ENCODE assay signal across 8 cellular contexts in the genomic region with DNA sequence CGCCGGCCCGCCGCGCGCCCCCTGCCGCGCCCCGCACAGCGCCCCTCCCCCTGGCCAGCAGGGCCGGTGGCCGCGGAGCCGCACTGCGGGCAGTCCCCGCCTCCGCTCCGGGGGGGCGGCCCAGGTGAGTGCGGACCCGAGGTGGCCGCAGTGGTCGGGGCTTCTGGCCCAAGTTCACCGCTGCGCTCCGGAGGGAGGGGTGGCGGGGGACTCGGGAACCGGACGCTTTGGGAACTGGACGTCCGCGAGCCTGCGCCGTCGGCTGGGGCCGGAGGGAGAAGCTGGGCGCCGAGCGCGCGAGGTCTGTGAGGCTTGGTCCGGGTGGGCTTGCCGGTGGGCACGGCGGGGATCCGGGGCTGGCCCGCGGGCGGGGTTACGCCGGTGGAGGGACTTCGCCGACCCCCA. TPM values are rescaled to one million over a fixed set of nuclear protein-coding genes. Genes with fewer than 3 reads are reported as not detected.
DNase-seq lines count a peak whose midpoint lies in the region; ATAC-seq and TF ChIP-seq lines count a peak whose summit lies in the region.

No MANE protein-coding gene starts in this region.

- H2AFZ ChIP-seq in IMR-90 (replicated peaks; ENCODE audit: low read length, poor library complexity): no peak overlapping the region

- dilution Hi-C loops in IMR-90 (cut with HindIII; ENCODE audit: low sequenced_read_pairs, unreplicated experiment): no loop called here

- H3K18ac ChIP-seq in IMR-90 (ENCODE audit: low read depth, low read length): no peak overlapping the region

- POLR2A ChIA-PET in IMR-90 (lab: Charles Lee; ENCODE audit: unreplicated experiment): no interaction called here
- POLR2A ChIA-PET in naive thymus-derived CD8-positive, alpha-beta T cell (lab: Charles Lee): interaction anchor here (0.9 to 1.6 kb wide), 5 partner anchors 73 to 594 kb away, joined by 3 to 6 read pairs (median 3); no protein-coding TSS in a partner anchor

- no peaks in the 10 kb centered on the region for H3K79me1 ChIP-seq in IMR-90 (ENCODE audit: low read depth in 1 of 2, low read length in 2 of 2)

- H2BK120ac ChIP-seq in IMR-90 (ENCODE audit: low read depth, low read length): no peak overlapping the region

- H3K27ac ChIP-seq in IMR-90 (ENCODE audit: insufficient read depth, low read length): no peak overlapping the region
- H3K27ac ChIP-seq in dorsolateral prefrontal cortex: peak overlapping the region in 55 of 59 donors; percentile 39 to 92 (median 80)

- no peak overlapping the region for H4K5ac ChIP-seq in IMR-90 (ENCODE audit: low read depth, low read length)

- no peak overlapping the region for H2AK9ac ChIP-seq in IMR-90 (replicated peaks; ENCODE audit: low read depth, low read length, poor library complexity)

- no peak overlapping the region for H3K4ac ChIP-seq in IMR-90 (ENCODE audit: low read depth, low read length)

- no peak overlapping the region for H3K14ac ChIP-seq in IMR-90 (replicated peaks; ENCODE audit: low read depth, low read length)

- H3K9me3 ChIP-seq in IMR-90 (ENCODE audit: control insufficient read depth, insufficient read depth, low read length): no peaks in the 10 kb centered on the region; the same call in 1 of the 2 replicates

- H3K4me1 Mint-ChIP-seq in Calu3 (ENCODE audit: low read depth, unreplicated experiment) (no peaks in the 10 kb centered on the region), HFFc6 (ENCODE audit: low read depth) (peaks cover 13% of the 10 kb centered on the region)
- H3K4me1 Mint-ChIP-seq in naive thymus-derived CD8-positive, alpha-beta T cell: peaks cover 23 to 49% (median 46%) of the 10 kb centered on the region in 4 donors

- H4K20me1 ChIP-seq in IMR-90 (ENCODE audit: insufficient read depth, low read length): no peaks in the 10 kb centered on the region

- peaks cover 57% of the 10 kb centered on the region for H3K27me3 ChIP-seq in IMR-90 (ENCODE audit: control insufficient read depth, insufficient read depth, low read length)
- H3K27me3 ChIP-seq in dorsolateral prefrontal cortex: no peaks in the 10 kb centered on the region

- in situ Hi-C loops in IMR-90 (cut with MboI; ENCODE audit: low sequenced_read_pairs): no loop called here

- DNase-seq in Calu3: no peak
- no peak for DNase-seq in IMR-90
- DNase-seq in dorsolateral prefrontal cortex: peak in 1 of 10 donors; percentile 54
- peak in 1 of 10 donors; percentile 19 for DNase-seq in naive thymus-derived CD8-positive, alpha-beta T cell
- DNase-seq in NCI-H524 treated with DMSO at 0.1 percent for 48 hours (lab: John Stamatoyannopoulos, UW): no peak
- no peak for DNase-seq in HFFc6

- intact Hi-C loops in Calu3 (cut with micrococcal nuclease; ENCODE audit: unreplicated experiment) (loop anchor here (2.0 to 10.0 kb wide), 4 partner anchors 57 to 583 kb away; no protein-coding TSS in a partner anchor), IMR-90 (cut with micrococcal nuclease) (loop anchor here (2.0 kb wide), 1 partner anchor 413 kb away; no protein-coding TSS in a partner anchor), dorsolateral prefrontal cortex (cut with DNase I) (loop anchor here in 1 of 2 donors (2.0 to 10.0 kb wide), 7 partner anchors 57 to 584 kb away; partner anchors contain the start of genes FAM210A and RNMT)

- H3K36me3 ChIP-seq in IMR-90 (ENCODE audit: control insufficient read depth, insufficient read depth, low read length): no peaks in the 10 kb centered on the region

- BruUV-seq in Calu3 (replicated peaks; lab: Mats Ljungman, UMichigan): no TSS peak
- no TSS peak for BruUV-seq in IMR-90 (replicated peaks; lab: Mats Ljungman, UMichigan)

- no peak overlapping the region for H4K8ac ChIP-seq in IMR-90 (ENCODE audit: low read depth in 2 of 2, low read length in 2 of 2)

- H3K9me1 ChIP-seq in IMR-90 (ENCODE audit: insufficient read depth, low read length): no peaks in the 10 kb centered on the region

- H2BK20ac ChIP-seq in IMR-90 (ENCODE audit: low read depth, low read length): no peak overlapping the region

- no peaks in the 10 kb centered on the region for H3K9me3 Mint-ChIP-seq in Calu3 (ENCODE audit: low read depth, unreplicated experiment)
- H3K9me3 Mint-ChIP-seq in naive thymus-derived CD8-positive, alpha-beta T cell: no peaks in the 10 kb centered on the region
- no peaks in the 10 kb centered on the region for H3K9me3 Mint-ChIP-seq in HFFc6

- H3K4me2 ChIP-seq in IMR-90 (ENCODE audit: low read depth, low read length): no peak overlapping the region; the same call in 1 of the 2 replicates

- H2BK5ac ChIP-seq in IMR-90 (ENCODE audit: low read depth, low read length, poor library complexity, severe bottlenecking): no peak overlapping the region

- H4K91ac ChIP-seq in IMR-90 (ENCODE audit: insufficient read depth, low read depth, low read length): no peak overlapping the region

- H3K23ac ChIP-seq in IMR-90 (ENCODE audit: low read depth, low read length): no peak overlapping the region

- H3K4me3 Mint-ChIP-seq in Calu3 (ENCODE audit: low read depth, unreplicated experiment): peak overlapping the region; percentile 13
- H3K4me3 Mint-ChIP-seq in naive thymus-derived CD8-positive, alpha-beta T cell: peak overlapping the region; percentile 60 to 84 (median 71)
- H3K4me3 Mint-ChIP-seq in HFFc6: no peak overlapping the region

- no peak for TF ChIP-seq CTCF in Calu3 (IDR thresholded peaks at IDR 0.05; ENCODE audit: unreplicated experiment)
- TF ChIP-seq CTCF in IMR-90 (conservative IDR thresholded peaks at IDR 0.05; ENCODE audit: low read depth, low read length): no peak
- TF ChIP-seq CTCF in dorsolateral prefrontal cortex (IDR thresholded peaks at IDR 0.05 in 54 of 56, conservative IDR thresholded peaks at IDR 0.05 in 2 of 56; ENCODE audit: low read depth in 1 of 56, partially characterized antibody in 56 of 56): no peak
- no peak for TF ChIP-seq CTCF in HFFc6 (IDR thresholded peaks at IDR 0.05)

- no peak for ATAC-seq in IMR-90 (ENCODE audit: low read depth)
- ATAC-seq in naive thymus-derived CD8-positive, alpha-beta T cell: no peak
- no peak for ATAC-seq in GM21390 (IDR thresholded peaks at IDR 0.05; ENCODE audit: unreplicated experiment)
- no peak for ATAC-seq in GM18861 (IDR thresholded peaks at IDR 0.05; ENCODE audit: unreplicated experiment)

- no peak overlapping the region for H3K27ac Mint-ChIP-seq in Calu3 (ENCODE audit: unreplicated experiment)
- peak overlapping the region in 3 of 10 donors; percentile 53 to 75 (median 58) for H3K27ac Mint-ChIP-seq in naive thymus-derived CD8-positive, alpha-beta T cell
- no peak overlapping the region for H3K27ac Mint-ChIP-seq in HFFc6

- TF ChIP-seq POLR2A in IMR-90 (IDR thresholded peaks at IDR 0.05; ENCODE audit: low read depth, low read length): no peak

- H2AK5ac ChIP-seq in IMR-90 (ENCODE audit: low read depth, low read length): no peak overlapping the region

- 3% methylated on average over 30 of the region's 54 CpGs; no CpG with 5 or more reads in 1 of the 2 experiments for WGBS in IMR-90 (ENCODE audit: extremely low coverage in 2 of 2, insufficient read length in 1 of 2), 2 experiments

- no peak overlapping the region for H2BK15ac ChIP-seq in IMR-90 (ENCODE audit: low read depth, low read length)

- no peak overlapping the region for H3K9ac ChIP-seq in IMR-90 (ENCODE audit: low read depth, low read length)

- H3K56ac ChIP-seq in IMR-90 (ENCODE audit: extremely low read depth, insufficient read depth, low read length): no peak overlapping the region

- H3K36me3 Mint-ChIP-seq in Calu3 (ENCODE audit: insufficient read depth, unreplicated experiment) (peaks cover 6% of the 10 kb centered on the region), HFFc6 (ENCODE audit: low read depth) (no peaks in the 10 kb centered on the region)
- peaks cover 0 to under 1% (median 0%) of the 10 kb centered on the region in 3 donors for H3K36me3 Mint-ChIP-seq in naive thymus-derived CD8-positive, alpha-beta T cell

- H3K4me3 ChIP-seq in IMR-90 (ENCODE audit: insufficient read depth, low read depth, low read length): peak overlapping the region; percentile 21; the same call in 1 of the 2 replicates
- peak overlapping the region; percentile 49 to 95 (median 82) for H3K4me3 ChIP-seq in dorsolateral prefrontal cortex

- CTCF ChIA-PET in Calu3 (lab: Charles Lee): no interaction called here
- CTCF ChIA-PET in IMR-90 (lab: Yijun Ruan, JAX): no interaction called here

- H3K27me3 Mint-ChIP-seq in Calu3 (ENCODE audit: unreplicated experiment) (peaks cover 91% of the 10 kb centered on the region), HFFc6 (ENCODE audit: insufficient read depth) (peaks cover 51% of the 10 kb centered on the region)
- peaks cover 0 to 30% (median 0%) of the 10 kb centered on the region in 5 donors for H3K27me3 Mint-ChIP-seq in naive thymus-derived CD8-positive, alpha-beta T cell

- H3K4me1 ChIP-seq in IMR-90 (ENCODE audit: control insufficient read depth, insufficient read depth, low read length): peaks cover 2% of the 10 kb centered on the region; the same call in 1 of the 2 replicates

- TF ChIP-seq RAD21 in IMR-90 (IDR thresholded peaks at IDR 0.05; ENCODE audit: low read length): no peak

TF ChIP-seq in IMR-90, 13 proteins besides CTCF, POLR2A, EP300 and RAD21 (continues in another document):
- no peak for TF ChIP-seq RFX5 (IDR thresholded peaks at IDR 0.05; ENCODE audit: low read depth, low read length)
- TF ChIP-seq, protein P1, sequence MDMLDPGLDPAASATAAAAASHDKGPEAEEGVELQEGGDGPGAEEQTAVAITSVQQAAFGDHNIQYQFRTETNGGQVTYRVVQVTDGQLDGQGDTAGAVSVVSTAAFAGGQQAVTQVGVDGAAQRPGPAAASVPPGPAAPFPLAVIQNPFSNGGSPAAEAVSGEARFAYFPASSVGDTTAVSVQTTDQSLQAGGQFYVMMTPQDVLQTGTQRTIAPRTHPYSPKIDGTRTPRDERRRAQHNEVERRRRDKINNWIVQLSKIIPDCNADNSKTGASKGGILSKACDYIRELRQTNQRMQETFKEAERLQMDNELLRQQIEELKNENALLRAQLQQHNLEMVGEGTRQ (IDR thresholded peaks at IDR 0.05; ENCODE audit: low read depth, low read length): no peak
- TF ChIP-seq MAZ (IDR thresholded peaks at IDR 0.05; ENCODE audit: borderline replicate concordance, low read depth, low read length): no peak
- TF ChIP-seq CEBPB (IDR thresholded peaks at IDR 0.05; ENCODE audit: low read depth, low read length): no peak
- no peak for TF ChIP-seq BHLHE40 (IDR thresholded peaks at IDR 0.05; ENCODE audit: low read depth, low read length)

RNA-seq across cellular contexts. Expression of gene LDLRAD4, which starts 0.6 kb away (rescaled TPM):
- total RNA-seq in Calu3 (2022): 0.44 and 0.50 TPM in 2 replicates
- total RNA-seq in IMR-90 (2012; rRNA removed): not detected in 2 replicates
- not detected in 2 replicates for polyA plus RNA-seq in IMR-90 (2012; rRNA removed)
- not detected in 2 replicates for polyA plus RNA-seq in IMR-90 (2012; cell fraction: cytosol; rRNA removed)
- 0.02 and 0.24 TPM in 2 replicates for polyA plus RNA-seq in IMR-90 (2012; cell fraction: nucleus; rRNA removed; ENCODE audit: low replicate concordance)
- total RNA-seq in dorsolateral prefrontal cortex: 100 to 1,000 TPM in 75 of 120 experiments, 10 to 100 TPM in 45; 71.8 to 184 (median 104) TPM
- 10 to 100 TPM; 52.9 to 56.8 TPM for total RNA-seq in naive thymus-derived CD8-positive, alpha-beta T cell
- 10 to 100 TPM; 11.4 to 17.6 (median 11.4) TPM for polyA plus RNA-seq in naive thymus-derived CD8-positive, alpha-beta T cell
- total RNA-seq in HFFc6 (2021; fragmentation: NEBNext Ultra II Directional; extraction: Animal tissue kit (Norgen Biotek cat#: 25700)): not detected

Comparison
In these comparisons a context has a peak if more than half of its experiments do, and no peak if none do; other contexts are left out.
1. RNA of gene LDLRAD4, which starts 0.6 kb away (total RNA-seq): 71.8 to 184 TPM in dorsolateral prefrontal cortex and 52.9 to 56.8 TPM in naive thymus-derived CD8-positive, alpha-beta T cell; 0.44 to 0.50 TPM in Calu3, not detected in IMR-90 and not detected in HFFc6; every median in the first group is over 10 times any median in the second.